Comparison of ENCODE assay signal across 9 cellular contexts in genomic region chr4:42280327-42281095, GRCh38.
DNase-seq lines count a peak whose midpoint lies in the region; ATAC-seq, FAIRE-seq and TF ChIP-seq lines count a peak whose summit lies in the region.
"Had no signal": no experiment of that assay in that cellular context is flagged by ENCODE, and none has a peak within 500 bp of the region (broad histone marks: within the 10 kb centered on the region; RNA-seq: fewer than 3 reads in every experiment).

No MANE protein-coding gene starts in this region.

- FAIRE-seq in K562 (lab: Jason Lieb, UNC), result peak; percentile 65

- H3K9me1 ChIP-seq in K562 (ENCODE audit: control insufficient read depth, insufficient read depth, low read length), result no peaks in the 10 kb centered on the region

- no peaks in the 10 kb centered on the region for H3K9me3 Mint-ChIP-seq in activated naive CD8-positive, alpha-beta T cell treated with anti-CD3 and anti-CD28 coated beads, Interleukin-2, amount 50 U/mL, for 24 hours
- no peaks in the 10 kb centered on the region for H3K9me3 Mint-ChIP-seq in activated naive CD8-positive, alpha-beta T cell treated with anti-CD3 and anti-CD28 coated beads for 36 hours
- H3K9me3 Mint-ChIP-seq in naive B cell, result peaks cover 0 to 3% (median 0%) of the 10 kb centered on the region in 7 donors
- H3K9me3 Mint-ChIP-seq: dendritic cell treated with granulocyte-macrophage colony-stimulating factor and Interleukin-4, amounts not matched to agents 40 ng/mL and 50 ng/mL, for 4 days had no signal

- in situ Hi-C loops in KBM-7 (cut with MboI; ENCODE audit: low pct_unique_long_range_greater_than_20kb, low sequenced_read_pairs) (loop anchor here (25.0 kb wide), 1 partner anchor 232 kb away; no protein-coding TSS in a partner anchor), K562 (cut with MboI) (loop anchor here (5.0 kb wide), 1 partner anchor 242 kb away; no protein-coding TSS in a partner anchor)

- peaks cover 8% of the 10 kb centered on the region for H3K4me1 Mint-ChIP-seq in activated naive CD8-positive, alpha-beta T cell treated with anti-CD3 and anti-CD28 coated beads, Interleukin-2, amount 50 U/mL, for 24 hours
- peaks cover 8% of the 10 kb centered on the region for H3K4me1 Mint-ChIP-seq in activated naive CD8-positive, alpha-beta T cell treated with anti-CD3 and anti-CD28 coated beads for 36 hours
- peaks cover 0 to 10% (median 0%) of the 10 kb centered on the region in 3 donors for H3K4me1 Mint-ChIP-seq in naive B cell

- H3K4me2 ChIP-seq in K562 (ENCODE audit: insufficient read depth, low read length), result no peak overlapping the region

- peak in 1 of 2 experiments; percentile 45; a peak in 3 of 4 replicates for TF ChIP-seq RAD21 in K562 (CRISPR knock-in tag; conservative IDR thresholded peaks at IDR 0.05 in 1 of 2, IDR thresholded peaks at IDR 0.05 in 1 of 2)

- H3K27ac ChIP-seq in K562 (ENCODE audit: extremely low read depth, low read depth, low read length), result no peak overlapping the region

- no peaks in the 10 kb centered on the region for H4K20me1 ChIP-seq in K562 (replicated peaks; ENCODE audit: control insufficient read depth, insufficient read depth, low read length)

- H3K4me3 Mint-ChIP-seq in activated naive CD8-positive, alpha-beta T cell treated with anti-CD3 and anti-CD28 coated beads, Interleukin-2, amount 50 U/mL, for 24 hours, result no peak overlapping the region
- H3K4me3 Mint-ChIP-seq in activated naive CD8-positive, alpha-beta T cell treated with anti-CD3 and anti-CD28 coated beads for 36 hours, result no peak overlapping the region
- H3K4me3 Mint-ChIP-seq in naive B cell, result no peak overlapping the region
- H3K4me3 Mint-ChIP-seq: dendritic cell treated with granulocyte-macrophage colony-stimulating factor and Interleukin-4, amounts not matched to agents 40 ng/mL and 50 ng/mL, for 4 days had no signal

- H2AFZ ChIP-seq in K562 (ENCODE audit: low read depth, low read length), result 0 out of 2 replicates have a peak overlapping the region, but pooled peaks have one; percentile 55

- POLR2A ChIA-PET in K562 (lab: Yijun Ruan, JAX), result interaction anchor here (0.6 to 1.2 kb wide), 3 partner anchors 16 to 401 kb away, joined by 3 to 4 read pairs (median 3); no protein-coding TSS in a partner anchor

- H3K27ac Mint-ChIP-seq in activated naive CD8-positive, alpha-beta T cell treated with anti-CD3 and anti-CD28 coated beads, Interleukin-2, amount 50 U/mL, for 24 hours, result no peak overlapping the region
- no peak overlapping the region for H3K27ac Mint-ChIP-seq in activated naive CD8-positive, alpha-beta T cell treated with anti-CD3 and anti-CD28 coated beads for 36 hours
- no peak overlapping the region for H3K27ac Mint-ChIP-seq in naive B cell
- H3K27ac Mint-ChIP-seq: dendritic cell treated with granulocyte-macrophage colony-stimulating factor and Interleukin-4, amounts not matched to agents 40 ng/mL and 50 ng/mL, for 4 days had no signal

- peak; percentile 9 for DNase-seq in activated naive CD8-positive, alpha-beta T cell treated with anti-CD3 and anti-CD28 coated beads, Interleukin-2, amount 50 U/mL, for 24 hours
- DNase-seq in activated naive CD8-positive, alpha-beta T cell treated with anti-CD3 and anti-CD28 coated beads for 36 hours, result no peak
- DNase-seq in KBM-7 (peak; percentile 53), K562 (ENCODE audit: extremely low read depth in 1 of 4, low spot score in 3 of 4) (peak; percentile 47 to 63 (median 54)), naive B cell (peak; percentile 3), DMS79 treated with DMSO at 0.1 percent for 48 hours (lab: John Stamatoyannopoulos, UW) (no peak)

- TF ChIP-seq POLR2A in K562 (conservative IDR thresholded peaks at IDR 0.05), result no peak

- no peak overlapping the region for H3K4me3 ChIP-seq in K562

- no peaks in the 10 kb centered on the region for H3K36me3 Mint-ChIP-seq in activated naive CD8-positive, alpha-beta T cell treated with anti-CD3 and anti-CD28 coated beads, Interleukin-2, amount 50 U/mL, for 24 hours (ENCODE audit: low read depth)
- H3K36me3 Mint-ChIP-seq in activated naive CD8-positive, alpha-beta T cell treated with anti-CD3 and anti-CD28 coated beads for 36 hours, result no peaks in the 10 kb centered on the region
- no peaks in the 10 kb centered on the region for H3K36me3 Mint-ChIP-seq in naive B cell

- no peaks in the 10 kb centered on the region for H3K36me3 ChIP-seq in K562 (ENCODE audit: control insufficient read depth, insufficient read depth, low read length)

- no peaks in the 10 kb centered on the region for H3K4me1 ChIP-seq in K562 (replicated peaks in 1 of 2; ENCODE audit: control insufficient read depth in 2 of 2, insufficient read depth in 2 of 2, low read length in 2 of 2)

- H3K27me3 ChIP-seq in K562 (ENCODE audit: control insufficient read depth in 2 of 2, insufficient read depth in 2 of 2, low read length in 2 of 2), result no peaks in the 10 kb centered on the region

- TF ChIP-seq CTCF in K562 (IDR thresholded peaks at IDR 0.05 in 2 of 3, conservative IDR thresholded peaks at IDR 0.05 in 1 of 3; ENCODE audit: insufficient read depth in 2 of 3, low read depth in 1 of 3, low read length in 3 of 3), result peak; percentile 55 to 68 (median 65); a peak in 5 of 6 replicates

- TF ChIP-seq EP300 in K562 (IDR thresholded peaks at IDR 0.05; ENCODE audit: low read length), result no peak

- CTCF ChIA-PET in K562 (lab: Yijun Ruan, JAX; ENCODE audit: low intra/inter-chr PET ratio), result interaction anchor here (1.1 to 1.3 kb wide), 3 partner anchors 239 to 587 kb away, joined by 3 read pairs; no protein-coding TSS in a partner anchor

- no peaks in the 10 kb centered on the region for H3K9me3 ChIP-seq in K562 (replicated peaks; ENCODE audit: control insufficient read depth, insufficient read depth, low read depth, low read length)

- H3K27me3 Mint-ChIP-seq in activated naive CD8-positive, alpha-beta T cell treated with anti-CD3 and anti-CD28 coated beads, Interleukin-2, amount 50 U/mL, for 24 hours, result peaks cover 8% of the 10 kb centered on the region
- H3K27me3 Mint-ChIP-seq in activated naive CD8-positive, alpha-beta T cell treated with anti-CD3 and anti-CD28 coated beads for 36 hours, result peaks cover 24% of the 10 kb centered on the region
- peaks cover 12 to 30% (median 13%) of the 10 kb centered on the region in 3 donors for H3K27me3 Mint-ChIP-seq in naive B cell

- H3K79me2 ChIP-seq in K562 (ENCODE audit: control insufficient read depth, insufficient read depth, low read length), result no peaks in the 10 kb centered on the region

- H3K9ac ChIP-seq in K562 (ENCODE audit: insufficient read depth in 1 of 2, low read depth in 2 of 2, low read length in 2 of 2), result no peak overlapping the region

- 8% methylated on average over 9 of the region's 11 CpGs for WGBS in K562 (ENCODE audit: insufficient coverage, low coverage, missing lambda C conversion rate)

- intact Hi-C loops in K562 (cut with micrococcal nuclease), result loop anchor here (1.0 to 5.0 kb wide), 3 partner anchors 323 to 588 kb away; no protein-coding TSS in a partner anchor

- BruUV-seq in K562 (replicated peaks; lab: Mats Ljungman, UMichigan), result no TSS peak

- ATAC-seq in activated naive CD8-positive, alpha-beta T cell treated with anti-CD3 and anti-CD28 coated beads, Interleukin-2, amount 50 U/mL, for 24 hours, result no peak
- ATAC-seq in K562 (peak; percentile 74), naive B cell (ENCODE audit: low read depth in 2 of 2) (peak in 1 of 2 donors; percentile 28), GM21529 (IDR thresholded peaks at IDR 0.05; ENCODE audit: unreplicated experiment) (no peak), GM18519 (IDR thresholded peaks at IDR 0.05; ENCODE audit: low FRiP score, unreplicated experiment) (no peak)

TF ChIP-seq in K562, 482 proteins besides CTCF, POLR2A, EP300 and RAD21:
- no peak for TF ChIP-seq ATF3 (IDR thresholded peaks at IDR 0.05)
- no peak for TF ChIP-seq ATF3 (CRISPR knock-in tag; conservative IDR thresholded peaks at IDR 0.05)
- TF ChIP-seq, protein P1, sequence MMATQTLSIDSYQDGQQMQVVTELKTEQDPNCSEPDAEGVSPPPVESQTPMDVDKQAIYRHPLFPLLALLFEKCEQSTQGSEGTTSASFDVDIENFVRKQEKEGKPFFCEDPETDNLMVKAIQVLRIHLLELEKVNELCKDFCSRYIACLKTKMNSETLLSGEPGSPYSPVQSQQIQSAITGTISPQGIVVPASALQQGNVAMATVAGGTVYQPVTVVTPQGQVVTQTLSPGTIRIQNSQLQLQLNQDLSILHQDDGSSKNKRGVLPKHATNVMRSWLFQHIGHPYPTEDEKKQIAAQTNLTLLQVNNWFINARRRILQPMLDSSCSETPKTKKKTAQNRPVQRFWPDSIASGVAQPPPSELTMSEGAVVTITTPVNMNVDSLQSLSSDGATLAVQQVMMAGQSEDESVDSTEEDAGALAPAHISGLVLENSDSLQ (IDR thresholded peaks at IDR 0.05), result peak; percentile 51; the same call in 1 of the 2 replicates
- peak; percentile 39; the same call in 1 of the 2 replicates for TF ChIP-seq CEBPB (tag; IDR thresholded peaks at IDR 0.05)
- 0 out of 2 replicates have a peak, but pooled peaks have one; percentile 36 for TF ChIP-seq SMC3 (conservative IDR thresholded peaks at IDR 0.05; ENCODE audit: insufficient read depth, low read depth, low read length)
- no peak for TF ChIP-seq CEBPG (CRISPR knock-in tag; IDR thresholded peaks at IDR 0.05)
- peak in 1 of 2 experiments; percentile 78; a peak in 2 of 4 replicates for TF ChIP-seq CEBPG (tag; conservative IDR thresholded peaks at IDR 0.05 in 1 of 2, IDR thresholded peaks at IDR 0.05 in 1 of 2)
- TF ChIP-seq HSF4 (CRISPR knock-in tag; IDR thresholded peaks at IDR 0.05; ENCODE audit: borderline replicate concordance), result no peak

Comparison
In these comparisons a context has a peak if more than half of its experiments do, and no peak if none do; other contexts are left out.
1. DNase-seq: peak in activated naive CD8-positive, alpha-beta T cell treated with anti-CD3 and anti-CD28 coated beads, Interleukin-2, amount 50 U/mL, for 24 hours (single experiment), KBM-7 (single experiment), K562 (4 of 4) and naive B cell (single experiment); none in activated naive CD8-positive, alpha-beta T cell treated with anti-CD3 and anti-CD28 coated beads for 36 hours (single experiment) and DMS79 treated with DMSO at 0.1 percent for 48 hours (single experiment).